23 cellular contexts compared by ENCODE assay signal in the genomic region with DNA sequence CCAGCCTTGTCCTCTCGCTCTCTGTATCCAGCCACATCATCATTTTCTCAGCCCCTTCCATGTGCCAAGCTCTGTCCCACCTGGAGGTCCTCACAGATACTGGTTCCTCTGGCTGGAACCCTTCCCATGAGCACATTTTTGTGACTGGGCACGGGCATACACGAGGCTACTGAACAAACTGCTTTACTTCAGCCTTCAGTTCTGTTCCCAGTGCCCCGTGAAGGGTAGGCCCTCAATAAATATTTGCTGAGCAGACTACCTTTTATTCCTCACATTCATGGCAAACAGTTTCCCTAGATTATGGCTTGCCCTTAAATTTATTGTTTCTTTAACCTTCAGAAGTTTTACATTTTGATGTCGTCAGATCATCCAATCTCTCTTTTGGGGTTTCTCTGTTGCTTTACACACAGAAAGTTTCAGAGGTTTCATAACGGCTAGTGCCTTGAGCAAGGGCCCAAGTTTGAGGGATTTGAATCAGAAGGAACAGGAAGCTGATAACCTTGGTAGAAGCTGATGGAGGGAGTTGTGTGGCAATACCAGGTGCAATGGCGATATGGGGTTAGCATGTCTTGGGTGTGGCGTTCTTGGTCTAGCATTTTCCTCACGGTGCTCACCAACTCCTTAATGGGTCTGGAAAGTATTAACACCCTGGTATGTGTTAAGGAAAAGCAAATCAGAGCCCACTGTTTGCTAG. TPM values are rescaled to one million over a fixed set of nuclear protein-coding genes. Genes with fewer than 3 reads are reported as not detected.
A peak's percentile ranks its signal among the peaks of the same experiment; 100 is the strongest.
DNase-seq lines count a peak whose midpoint lies in the region; ATAC-seq, FAIRE-seq and TF ChIP-seq lines count a peak whose summit lies in the region.
"Had no signal": no experiment of that assay in that cellular context is flagged by ENCODE, and none has a peak within 500 bp of the region (broad histone marks: within the 10 kb centered on the region; RNA-seq: fewer than 3 reads in every experiment).

No MANE protein-coding gene starts in this region.

- DNase-seq in DMS53 (lab: John Stamatoyannopoulos, UW), result peak; percentile 22
- DNase-seq in DMS53 treated with DMSO at 0.1 percent for 48 hours (lab: John Stamatoyannopoulos, UW; ENCODE audit: unreplicated experiment), result no peak
- DNase-seq in MM.1S, result peak; percentile 11
- peak; percentile 77 for DNase-seq in SKM-1 (lab: John Stamatoyannopoulos, UW; ENCODE audit: unreplicated experiment)
- DNase-seq in K562 (ENCODE audit: extremely low read depth in 1 of 4, low spot score in 3 of 4), result no peak
- DNase-seq in thyroid gland, result no peak
- DNase-seq in NCI-H774 (lab: John Stamatoyannopoulos, UW), result no peak
- DNase-seq in SK-N-DZ (ENCODE audit: low spot score), result no peak
- DNase-seq: activated CD4-positive, alpha-beta T cell treated with anti-CD3 and anti-CD28 coated beads for 48 hours; activated gamma-delta T cell treated with Interleukin-2 at 50 U/mL for 16 hours; brain microvascular endothelial cell; effector CD8-positive, alpha-beta T cell; foreskin melanocyte; GDM1; KG1; mesendoderm; NCI-H1694 treated with DMSO at 0.1 percent for 48 hours; nucleus accumbens; psoas muscle; SHP77; upper lobe of right lung had no signal

- no peak for TF ChIP-seq RAD21 in K562 (CRISPR knock-in tag; conservative IDR thresholded peaks at IDR 0.05 in 1 of 2, IDR thresholded peaks at IDR 0.05 in 1 of 2)

- H3K9ac ChIP-seq in MM.1S (ENCODE audit: low read length) (no peak overlapping the region), K562 (ENCODE audit: insufficient read depth in 1 of 2, low read depth in 2 of 2, low read length in 2 of 2) (no peak overlapping the region)

- H4K20me1 ChIP-seq in MM.1S (ENCODE audit: insufficient read depth, low read length) (no peaks in the 10 kb centered on the region), K562 (replicated peaks; ENCODE audit: control insufficient read depth, insufficient read depth, low read length) (no peaks in the 10 kb centered on the region; the same call in 1 of the 2 replicates)

- H3K79me2 ChIP-seq in MM.1S (ENCODE audit: low read length), result no peaks in the 10 kb centered on the region
- no peaks in the 10 kb centered on the region for H3K79me2 ChIP-seq in K562 (ENCODE audit: control insufficient read depth, insufficient read depth, low read length)

- no peak for TF ChIP-seq EP300 in K562 (IDR thresholded peaks at IDR 0.05; ENCODE audit: low read length)

- H3K9me2 ChIP-seq in MM.1S (replicated peaks; ENCODE audit: insufficient read depth, low read length), result no peaks in the 10 kb centered on the region

- H2AFZ ChIP-seq in MM.1S (ENCODE audit: low read length) (no peak overlapping the region), K562 (ENCODE audit: low read depth, low read length) (no peak overlapping the region)

- no peak for TF ChIP-seq POLR2A in K562 (conservative IDR thresholded peaks at IDR 0.05)
- TF ChIP-seq POLR2A in thyroid gland (IDR thresholded peaks at IDR 0.05), result no peak

- H3F3A ChIP-seq in MM.1S (ENCODE audit: insufficient read depth, low read length), result no peaks in the 10 kb centered on the region

- no peak overlapping the region for H3K4me3 ChIP-seq in MM.1S (ENCODE audit: low read length)
- H3K4me3 ChIP-seq in K562, result no peak overlapping the region
- H3K4me3 ChIP-seq in thyroid gland (replicated peaks in 1 of 3), result no peak overlapping the region
- H3K4me3 ChIP-seq: psoas muscle, upper lobe of right lung had no signal

- H3K9me1 ChIP-seq in K562 (ENCODE audit: control insufficient read depth, insufficient read depth, low read length), result no peaks in the 10 kb centered on the region

- no TSS peak for BruUV-seq in K562 (replicated peaks; lab: Mats Ljungman, UMichigan)

- H3K4me1 ChIP-seq in MM.1S (ENCODE audit: low read length) (no peaks in the 10 kb centered on the region), K562 (replicated peaks in 1 of 2; ENCODE audit: control insufficient read depth in 2 of 2, insufficient read depth in 2 of 2, low read length in 2 of 2) (peaks cover 0 to 6% of the 10 kb centered on the region in 2 experiments; a peak in 2 of 5 replicates), thyroid gland (peaks cover 0 to 6% of the 10 kb centered on the region in 2 donors)
- H3K4me1 ChIP-seq: psoas muscle had no signal

- intact Hi-C loops in K562 (cut with micrococcal nuclease), result no loop called here
- intact Hi-C loops in thyroid gland (cut with DNase I), result no loop called here

- WGBS in K562 (ENCODE audit: insufficient coverage, low coverage, missing lambda C conversion rate), result 19% methylated on average over 8 of the region's 9 CpGs
- 81 to 83% methylated on average over 9 of the region's 9 CpGs for WGBS in thyroid gland, 2 donors

- H3K36me3 ChIP-seq in MM.1S (replicated peaks; ENCODE audit: insufficient read depth, low read length) (no peaks in the 10 kb centered on the region), K562 (ENCODE audit: control insufficient read depth, insufficient read depth, low read length) (no peaks in the 10 kb centered on the region), thyroid gland (no peaks in the 10 kb centered on the region)
- H3K36me3 ChIP-seq: brain microvascular endothelial cell, upper lobe of right lung had no signal

- no peaks in the 10 kb centered on the region for H3K9me3 ChIP-seq in MM.1S (replicated peaks; ENCODE audit: insufficient read depth, low read length)
- H3K9me3 ChIP-seq in K562 (replicated peaks; ENCODE audit: control insufficient read depth, insufficient read depth, low read depth, low read length), result no peaks in the 10 kb centered on the region
- H3K9me3 ChIP-seq in thyroid gland, result no peaks in the 10 kb centered on the region
- H3K9me3 ChIP-seq: psoas muscle, upper lobe of right lung had no signal

- ATAC-seq in K562, result no peak
- ATAC-seq: left lobe of liver, psoas muscle, upper lobe of right lung had no signal

- no peaks in the 10 kb centered on the region for H3K27me3 ChIP-seq in MM.1S (replicated peaks; ENCODE audit: insufficient read depth, low read length)
- peaks cover 2 to 29% of the 10 kb centered on the region in 2 experiments; a peak in 3 of 5 replicates for H3K27me3 ChIP-seq in K562 (ENCODE audit: control insufficient read depth in 2 of 2, insufficient read depth in 2 of 2, low read length in 2 of 2)
- H3K27me3 ChIP-seq in thyroid gland, result no peaks in the 10 kb centered on the region
- H3K27me3 ChIP-seq: brain microvascular endothelial cell, upper lobe of right lung had no signal

- in situ Hi-C loops in K562 (cut with MboI), result no loop called here

- no peak for FAIRE-seq in K562 (lab: Jason Lieb, UNC)

- no peak for TF ChIP-seq CTCF in MM.1S (IDR thresholded peaks at IDR 0.05; ENCODE audit: low read length)
- TF ChIP-seq CTCF in K562 (IDR thresholded peaks at IDR 0.05 in 2 of 3, conservative IDR thresholded peaks at IDR 0.05 in 1 of 3; ENCODE audit: insufficient read depth in 2 of 3, low read depth in 1 of 3, low read length in 3 of 3), result no peak
- TF ChIP-seq CTCF in thyroid gland (IDR thresholded peaks at IDR 0.05), result no peak

- H3K4me2 ChIP-seq in MM.1S (ENCODE audit: low read depth, low read length), result no peak overlapping the region
- H3K4me2 ChIP-seq in K562 (ENCODE audit: insufficient read depth, low read length), result no peak overlapping the region

- POLR2A ChIA-PET in K562 (lab: Yijun Ruan, JAX), result interaction anchor here (0.6 kb wide), 1 partner anchor 66 kb away, joined by 3 read pairs; no protein-coding TSS in a partner anchor

- H3K27ac ChIP-seq in MM.1S (ENCODE audit: low read length) (no peak overlapping the region), K562 (ENCODE audit: extremely low read depth, low read depth, low read length) (no peak overlapping the region), thyroid gland (no peak overlapping the region)
- H3K27ac ChIP-seq: 22Rv1, brain microvascular endothelial cell, psoas muscle, upper lobe of right lung had no signal

- CTCF ChIA-PET in K562 (lab: Yijun Ruan, JAX; ENCODE audit: low intra/inter-chr PET ratio), result no interaction called here

RNA-seq across cellular contexts. Expression of a gene that starts 27.8 kb away (rescaled TPM):
- 0.62 and 2.3 TPM in 2 replicates for total RNA-seq in K562 (2011; cell fraction: chromatin; rRNA removed; ENCODE audit: low replicate concordance)
- total RNA-seq in K562 (2011; cell fraction: nucleolus; rRNA removed), result 0.79 and 2.2 TPM in 2 replicates
- 0.44 and 1.2 TPM in 2 replicates for total RNA-seq in K562 (2011; cell fraction: nucleoplasm; rRNA removed)
- total RNA-seq in K562 (2014; rRNA removed) (0.32 TPM in 1 of 2 replicates, not detected in the other), K562 (2014; rRNA removed; fragmentation: Illumina TruSeq; extraction: Trizol) (0.10 and 0.18 TPM in 2 replicates), K562 (2015; rRNA removed; fragmentation: Illumina TruSeq; extraction: Trizol) (0.14 and 0.23 TPM in 2 replicates), K562 (2021) (0.40 and 0.47 TPM in 2 replicates), thyroid gland (not detected)
- polyA plus RNA-seq in K562 (2011; rRNA removed) (0.22 and 1.1 TPM in 2 replicates), K562 (2014; fragmentation: Illumina TruSeq; extraction: Trizol) (2.1 and 2.6 TPM in 2 replicates), K562 (2014; fragmentation: Nextera tagmentation; extraction: Ambion mirVana) (under 1 TPM; 0.59 to 0.81 TPM), K562 (2014; rRNA removed) (0.09 and 0.49 TPM in 2 replicates)
- polyA plus RNA-seq in K562 (2011; cell fraction: cytosol; rRNA removed), result 1.3 and 3.2 TPM in 2 replicates
- polyA plus RNA-seq in K562 (2011; cell fraction: nucleus; rRNA removed), result 1.1 and 1.2 TPM in 2 replicates
- polyA plus RNA-seq in K562 (2012), result 0.73 and 2.3 TPM in 2 replicates
- polyA minus RNA-seq in K562 (2011; rRNA and poly(A)+ RNA removed), result 0.32 and 0.60 TPM in 2 replicates
- 0.64 and 2.3 TPM in 2 replicates for polyA minus RNA-seq in K562 (2011; cell fraction: cytosol; rRNA and poly(A)+ RNA removed)
- polyA minus RNA-seq in K562 (2011; cell fraction: nucleus; rRNA and poly(A)+ RNA removed), result 1.1 and 3.0 TPM in 2 replicates
- polyA plus RNA-seq in SK-N-DZ (2014; cell fraction: cytosol; rRNA removed), result not detected in 2 replicates
- polyA plus RNA-seq in SK-N-DZ (2014; cell fraction: nucleus; rRNA removed), result not detected in 2 replicates
- total RNA-seq: psoas muscle had no signal

RNA-seq across cellular contexts. Expression of a gene that starts 43.9 kb away (rescaled TPM):
- 16.9 and 49.3 TPM in 2 replicates for total RNA-seq in K562 (2011; cell fraction: chromatin; rRNA removed; ENCODE audit: low replicate concordance)
- 28.8 and 34.7 TPM in 2 replicates for total RNA-seq in K562 (2011; cell fraction: nucleolus; rRNA removed)
- 27.6 and 29.6 TPM in 2 replicates for total RNA-seq in K562 (2011; cell fraction: nucleoplasm; rRNA removed)
- total RNA-seq in K562 (2014; rRNA removed), result 9.1 and 14.0 TPM in 2 replicates
- 2.0 and 2.4 TPM in 2 replicates for total RNA-seq in K562 (2014; rRNA removed; fragmentation: Illumina TruSeq; extraction: Trizol)
- total RNA-seq in K562 (2015; rRNA removed; fragmentation: Illumina TruSeq; extraction: Trizol), result 4.5 and 10.6 TPM in 2 replicates
- 8.9 and 9.5 TPM in 2 replicates for total RNA-seq in K562 (2021)
- 3.8 and 8.4 TPM in 2 replicates for polyA plus RNA-seq in K562 (2011; rRNA removed)
- 7.0 and 11.0 TPM in 2 replicates for polyA plus RNA-seq in K562 (2011; cell fraction: cytosol; rRNA removed)
- 19.7 and 30.0 TPM in 2 replicates for polyA plus RNA-seq in K562 (2011; cell fraction: nucleus; rRNA removed)
- 6.2 and 10.6 TPM in 2 replicates for polyA plus RNA-seq in K562 (2012)
- polyA plus RNA-seq in K562 (2014; fragmentation: Illumina TruSeq; extraction: Trizol), result 4.3 and 6.5 TPM in 2 replicates
- polyA plus RNA-seq in K562 (2014; fragmentation: Nextera tagmentation; extraction: Ambion mirVana), result 1 to 10 TPM in 1 of 2 experiments, under 1 TPM in 1; 0.63 to 1.0 TPM
- 7.3 and 8.0 TPM in 2 replicates for polyA plus RNA-seq in K562 (2014; rRNA removed)
- polyA minus RNA-seq in K562 (2011; rRNA and poly(A)+ RNA removed), result 6.2 and 7.9 TPM in 2 replicates
- polyA minus RNA-seq in K562 (2011; cell fraction: cytosol; rRNA and poly(A)+ RNA removed), result 8.8 and 29.4 TPM in 2 replicates
- 9.4 and 10.1 TPM in 2 replicates for polyA minus RNA-seq in K562 (2011; cell fraction: nucleus; rRNA and poly(A)+ RNA removed)
- total RNA-seq in thyroid gland, result 10 to 100 TPM; 22.4 to 33.4 (median 28.8) TPM
- polyA plus RNA-seq in SK-N-DZ (2014; cell fraction: cytosol; rRNA removed), result 10.6 and 14.3 TPM in 2 replicates
- 24.7 and 25.6 TPM in 2 replicates for polyA plus RNA-seq in SK-N-DZ (2014; cell fraction: nucleus; rRNA removed)

Comparison
In these comparisons a context has a peak if more than half of its experiments do, and no peak if none do; other contexts are left out.
1. DNase-seq: peak in DMS53 (single experiment), MM.1S (single experiment) and SKM-1 (single experiment); none in DMS53 treated with DMSO at 0.1 percent for 48 hours (single experiment), K562 (0 of 4), thyroid gland (0 of 2), NCI-H774 (single experiment) and SK-N-DZ (single experiment).